Comparison of ENCODE assay signal across 9 cellular contexts in the genomic region with DNA sequence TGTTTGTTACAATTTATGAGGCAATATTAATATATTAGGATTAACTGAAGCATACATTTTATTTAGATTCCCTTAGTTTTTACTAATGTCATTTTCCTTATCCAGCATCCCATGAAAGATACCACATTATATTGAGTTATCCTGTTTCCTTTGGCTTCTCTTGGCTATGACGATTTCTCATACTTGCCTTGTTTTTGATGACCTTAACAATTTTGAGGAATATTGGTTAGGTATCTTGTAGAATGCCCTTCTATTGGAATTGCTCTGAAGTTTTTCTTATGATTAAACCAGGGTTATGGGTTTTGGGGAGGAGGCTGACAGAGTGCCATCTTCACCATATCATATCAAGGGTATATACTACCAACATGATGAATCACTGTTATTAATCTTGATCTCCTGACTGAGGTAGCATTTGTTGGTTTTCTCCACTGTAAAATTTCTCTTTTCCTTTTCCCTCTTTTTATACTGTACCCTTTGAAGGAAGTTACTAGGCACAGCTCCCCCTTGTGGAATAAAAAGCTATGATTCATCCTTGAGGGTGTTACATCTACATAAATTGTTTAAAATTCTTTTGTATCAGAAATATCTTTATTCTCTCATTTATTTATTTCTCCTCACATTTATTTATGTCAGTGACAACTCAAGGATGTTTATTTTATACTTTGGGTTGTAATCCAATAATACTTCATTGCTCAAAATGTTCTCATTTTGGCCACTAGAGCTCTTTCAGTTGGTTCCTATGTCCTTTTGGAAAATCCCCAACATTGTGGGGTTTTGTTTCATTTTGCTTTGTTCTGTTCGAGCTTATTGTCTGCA.
DNase-seq lines count a peak whose midpoint lies in the region; ATAC-seq and TF ChIP-seq lines count a peak whose summit lies in the region.
"Had no signal": no experiment of that assay in that cellular context is flagged by ENCODE, and none has a peak within 500 bp of the region (broad histone marks: within the 10 kb centered on the region; RNA-seq: fewer than 3 reads in every experiment).

No MANE protein-coding gene starts in this region.

- POLR2A ChIA-PET in Caco-2 (lab: Charles Lee) (no interaction called here), PC-3 (lab: Charles Lee; ENCODE audit: unreplicated experiment) (no interaction called here), T-cell (lab: Charles Lee) (no interaction called here)

- ATAC-seq in GM21390 (IDR thresholded peaks at IDR 0.05; ENCODE audit: unreplicated experiment): peak; percentile 68
- peak; percentile 37; the same call in 1 of the 2 replicates for ATAC-seq in PC-3
- peak; percentile 51 for ATAC-seq in upper lobe of right lung
- no peak for ATAC-seq in stimulated activated memory B cell treated with anti-CD40 and anti-IgM and Interleukin-4, amounts not matched to agents 10 μg/mL and 1 μg/mL and 100 μg/mL, for 72 hours
- no peak for ATAC-seq in T-cell (replicated peaks in 1 of 4)
- ATAC-seq in esophagus mucosa: no peak

- H3K9me3 ChIP-seq in Caco-2 (no peaks in the 10 kb centered on the region), PC-3 (ENCODE audit: low read length) (no peaks in the 10 kb centered on the region), upper lobe of right lung (no peaks in the 10 kb centered on the region)

- H3K4me1 ChIP-seq in Caco-2 (no peaks in the 10 kb centered on the region), PC-3 (ENCODE audit: insufficient read depth, low read length) (peaks cover 3% of the 10 kb centered on the region; the same call in 1 of the 2 replicates), upper lobe of right lung (no peaks in the 10 kb centered on the region)

- H3K4me1 Mint-ChIP-seq in Caco-2 (ENCODE audit: low read depth, unreplicated experiment) (no peaks in the 10 kb centered on the region), T-cell (no peaks in the 10 kb centered on the region)
- no peaks in the 10 kb centered on the region for H3K4me1 Mint-ChIP-seq in stimulated activated memory B cell treated with anti-CD40 and anti-IgM and Interleukin-4, amounts not matched to agents 10 μg/mL and 1 μg/mL and 100 μg/mL, for 72 hours
- H3K4me1 Mint-ChIP-seq: stimulated activated naive B cell treated with anti-CD40 and anti-IgM and Interleukin-4, amounts not matched to agents 10 μg/mL and 1 μg/mL and 100 μg/mL, for 72 hours had no signal

- H3K36me3 Mint-ChIP-seq in Caco-2 (ENCODE audit: insufficient read depth, unreplicated experiment): no peaks in the 10 kb centered on the region
- H3K36me3 Mint-ChIP-seq in stimulated activated memory B cell treated with anti-CD40 and anti-IgM and Interleukin-4, amounts not matched to agents 10 μg/mL and 1 μg/mL and 100 μg/mL, for 72 hours: no peaks in the 10 kb centered on the region
- no peaks in the 10 kb centered on the region for H3K36me3 Mint-ChIP-seq in T-cell
- H3K36me3 Mint-ChIP-seq: stimulated activated naive B cell treated with anti-CD40 and anti-IgM and Interleukin-4, amounts not matched to agents 10 μg/mL and 1 μg/mL and 100 μg/mL, for 72 hours had no signal

- peaks cover 3% of the 10 kb centered on the region for H3K27me3 Mint-ChIP-seq in Caco-2 (ENCODE audit: insufficient read depth, unreplicated experiment)
- H3K27me3 Mint-ChIP-seq in stimulated activated memory B cell treated with anti-CD40 and anti-IgM and Interleukin-4, amounts not matched to agents 10 μg/mL and 1 μg/mL and 100 μg/mL, for 72 hours: peaks cover 9% of the 10 kb centered on the region
- peaks cover 0 to 7% of the 10 kb centered on the region in 2 donors for H3K27me3 Mint-ChIP-seq in T-cell

- H3K27me3 ChIP-seq in Caco-2 (replicated peaks; ENCODE audit: control insufficient read depth, insufficient read depth, low read length) (no peaks in the 10 kb centered on the region), PC-3 (ENCODE audit: low read length) (no peaks in the 10 kb centered on the region), upper lobe of right lung (no peaks in the 10 kb centered on the region)

- H3K4me3 ChIP-seq in Caco-2 (ENCODE audit: low read depth, low read length) (no peak overlapping the region), PC-3 (ENCODE audit: low read length) (no peak overlapping the region), fibroblast of the aortic adventitia (ENCODE audit: low read depth, low read length) (no peak overlapping the region), upper lobe of right lung (no peak overlapping the region)

- H3K4me3 Mint-ChIP-seq in Caco-2 (ENCODE audit: unreplicated experiment) (no peak overlapping the region), T-cell (no peak overlapping the region)
- H3K4me3 Mint-ChIP-seq in stimulated activated memory B cell treated with anti-CD40 and anti-IgM and Interleukin-4, amounts not matched to agents 10 μg/mL and 1 μg/mL and 100 μg/mL, for 72 hours: no peak overlapping the region
- H3K4me3 Mint-ChIP-seq: stimulated activated naive B cell treated with anti-CD40 and anti-IgM and Interleukin-4, amounts not matched to agents 10 μg/mL and 1 μg/mL and 100 μg/mL, for 72 hours had no signal

- no peaks in the 10 kb centered on the region for H3K9me2 ChIP-seq in PC-3 (replicated peaks; ENCODE audit: low read length)

- peak in 1 of 2 experiments; percentile 3 for DNase-seq in Caco-2
- peak; percentile 64 for DNase-seq in PC-3
- peak; percentile 62 for DNase-seq in fibroblast of the aortic adventitia (ENCODE audit: low read depth)
- DNase-seq in upper lobe of right lung: no peak
- no peak for DNase-seq in T-cell
- DNase-seq: stimulated activated naive B cell treated with anti-CD40 and anti-IgM and Interleukin-4, amounts not matched to agents 10 μg/mL and 1 μg/mL and 100 μg/mL, for 72 hours had no signal

- H3K9ac ChIP-seq in PC-3 (ENCODE audit: low read length): no peak overlapping the region

- no peaks in the 10 kb centered on the region for H3K9me3 Mint-ChIP-seq in Caco-2 (ENCODE audit: unreplicated experiment)
- H3K9me3 Mint-ChIP-seq in stimulated activated memory B cell treated with anti-CD40 and anti-IgM and Interleukin-4, amounts not matched to agents 10 μg/mL and 1 μg/mL and 100 μg/mL, for 72 hours: peaks cover 3% of the 10 kb centered on the region
- H3K9me3 Mint-ChIP-seq in T-cell: no peaks in the 10 kb centered on the region
- H3K9me3 Mint-ChIP-seq: stimulated activated naive B cell treated with anti-CD40 and anti-IgM and Interleukin-4, amounts not matched to agents 10 μg/mL and 1 μg/mL and 100 μg/mL, for 72 hours had no signal

- TF ChIP-seq CTCF in Caco-2 (IDR thresholded peaks at IDR 0.05; ENCODE audit: insufficient read depth in 1 of 2, low read depth in 1 of 2, low read length in 1 of 2, severe bottlenecking in 1 of 2, unreplicated experiment in 1 of 2): peak; percentile 12 to 53
- peak; percentile 82 for TF ChIP-seq CTCF in PC-3 (conservative IDR thresholded peaks at IDR 0.05; ENCODE audit: low read depth, low read length)
- TF ChIP-seq CTCF in fibroblast of the aortic adventitia (IDR thresholded peaks at IDR 0.05; ENCODE audit: insufficient read depth, low read length): peak; percentile 59
- peak; percentile 61 for TF ChIP-seq CTCF in upper lobe of right lung (IDR thresholded peaks at IDR 0.05)

- H3K27ac Mint-ChIP-seq in Caco-2 (ENCODE audit: unreplicated experiment) (no peak overlapping the region), T-cell (no peak overlapping the region)
- H3K27ac Mint-ChIP-seq in stimulated activated memory B cell treated with anti-CD40 and anti-IgM and Interleukin-4, amounts not matched to agents 10 μg/mL and 1 μg/mL and 100 μg/mL, for 72 hours: no peak overlapping the region
- H3K27ac Mint-ChIP-seq: stimulated activated naive B cell treated with anti-CD40 and anti-IgM and Interleukin-4, amounts not matched to agents 10 μg/mL and 1 μg/mL and 100 μg/mL, for 72 hours had no signal

- H3K36me3 ChIP-seq in Caco-2 (ENCODE audit: control insufficient read depth, insufficient read depth, low read length) (no peaks in the 10 kb centered on the region), PC-3 (ENCODE audit: low read depth, low read length) (no peaks in the 10 kb centered on the region), upper lobe of right lung (no peaks in the 10 kb centered on the region)

- CTCF ChIA-PET in Caco-2 (lab: Charles Lee) (interaction anchor here (1.4 kb wide), 2 partner anchors 10 to 24 kb away, joined by 3 to 4 read pairs; no protein-coding TSS in a partner anchor), PC-3 (lab: Charles Lee) (no interaction called here), T-cell (lab: Charles Lee) (interaction anchor here (0.7 to 2.2 kb wide), 14 partner anchors 9 to 434 kb away, joined by 3 to 12 read pairs (median 4); no protein-coding TSS in a partner anchor)

- no peak overlapping the region for H2AFZ ChIP-seq in PC-3 (ENCODE audit: low read length)

- H3K27ac ChIP-seq in PC-3 (ENCODE audit: low read length) (no peak overlapping the region), upper lobe of right lung (no peak overlapping the region)

- intact Hi-C loops in Caco-2 (cut with micrococcal nuclease; ENCODE audit: unreplicated experiment) (loop anchor here (1.0 kb wide), 1 partner anchor 432 kb away; no protein-coding TSS in a partner anchor), PC-3 (cut with micrococcal nuclease) (no loop called here), upper lobe of right lung (cut with DNase I) (no loop called here)

- no peaks in the 10 kb centered on the region for H4K20me1 ChIP-seq in PC-3 (ENCODE audit: low read length)

- no peaks in the 10 kb centered on the region for H3K79me2 ChIP-seq in PC-3 (ENCODE audit: low read length)

- no peaks in the 10 kb centered on the region for H3F3A ChIP-seq in PC-3 (ENCODE audit: low read length, unreplicated experiment)

- no TSS peak for BruUV-seq in Caco-2 (replicated peaks; lab: Mats Ljungman, UMichigan)
- no TSS peak for BruUV-seq in PC-3 (replicated peaks; lab: Mats Ljungman, UMichigan)

- H3K4me2 ChIP-seq in PC-3 (ENCODE audit: low read length): no peak overlapping the region

Comparison
In these comparisons a context has a peak if more than half of its experiments do, and no peak if none do; other contexts are left out.
1. DNase-seq: peak in PC-3 (single experiment) and fibroblast of the aortic adventitia (single experiment); none in upper lobe of right lung (single experiment) and T-cell (0 of 34).
2. ATAC-seq: peak in GM21390 (single experiment), PC-3 (single experiment) and upper lobe of right lung (single experiment); none in stimulated activated memory B cell treated with anti-CD40 and anti-IgM and Interleukin-4, amounts not matched to agents 10 μg/mL and 1 μg/mL and 100 μg/mL, for 72 hours (single experiment), T-cell (0 of 4) and esophagus mucosa (single experiment).
3. Peak in every context shown above with its lines, with median percentiles within 50 percentile points of each other: CTCF ChIP-seq.